In genomic region chr2:174918886-174919526, GRCh38 we compare ENCODE assay signal across 22 cellular contexts.
"Had no signal": no experiment of that assay in that cellular context is flagged by ENCODE, and none has a peak within 500 bp of the region (broad histone marks: within the 10 kb centered on the region; RNA-seq: fewer than 3 reads in every experiment).

No MANE protein-coding gene starts in this region.

- DNase-seq: effector memory CD8-positive, alpha-beta T cell; gastrocnemius medialis; heart right ventricle; hypothalamus; kidney glomerular epithelial cell; lower lobe of right lung; midbrain; right cardiac atrium; small intestine; stimulated activated CD4-positive, alpha-beta T cell treated with anti-CD3 and anti-CD28 coated beads, Interleukin-12 subunit alpha, Interleukin-12 subunit beta, amount 100 ng/mL, for 4 hours; stimulated activated CD4-positive, alpha-beta T cell treated with anti-CD3 and anti-CD28 coated beads, Interleukin-2, amount 100 ng/mL, for 48 hours; stimulated activated naive CD4-positive, alpha-beta T cell treated with Interleukin-2 at 50 U/mL for 16 hours had no signal

- H3K4me1 ChIP-seq: esophagus muscularis mucosa, gastrocnemius medialis had no signal

- H3K9me3 Mint-ChIP-seq: effector memory CD8-positive, alpha-beta T cell; natural killer cell treated with Interleukin-12 subunit alpha and Interleukin-12 subunit beta and Interleukin-15 and Interleukin-18, amount 100 ng/mL, for 72 hours; type B pancreatic cell had no signal

- H3K36me3 Mint-ChIP-seq: memory B cell; natural killer cell treated with Interleukin-12 subunit alpha and Interleukin-12 subunit beta and Interleukin-15 and Interleukin-18, amount 100 ng/mL, for 72 hours had no signal

- H3K27ac ChIP-seq: epithelial cell of prostate, esophagus muscularis mucosa, gastrocnemius medialis, heart right ventricle, lower lobe of right lung had no signal

- H3K27me3 ChIP-seq: esophagus muscularis mucosa, gastrocnemius medialis, heart right ventricle had no signal

- H3K36me3 ChIP-seq: gastrocnemius medialis, lower lobe of right lung had no signal

- H3K4me1 Mint-ChIP-seq: memory B cell had no signal

- H3K27ac Mint-ChIP-seq: dendritic cell treated with granulocyte-macrophage colony-stimulating factor and Interleukin-4, amounts not matched to agents 40 ng/mL and 50 ng/mL, for 4 days; effector memory CD8-positive, alpha-beta T cell; memory B cell; natural killer cell treated with Interleukin-12 subunit alpha and Interleukin-12 subunit beta and Interleukin-15 and Interleukin-18, amount 100 ng/mL, for 72 hours; type B pancreatic cell had no signal

- ATAC-seq: effector memory CD8-positive, alpha-beta T cell; gastrocnemius medialis; left lobe of liver; lower lobe of right lung; natural killer cell treated with Interleukin-12 subunit alpha and Interleukin-12 subunit beta and Interleukin-15 and Interleukin-18, amount 100 ng/mL, for 72 hours; right cardiac atrium had no signal

- H3K4me3 ChIP-seq: esophagus muscularis mucosa, gastrocnemius medialis, heart right ventricle, lower lobe of right lung had no signal

- H3K27me3 Mint-ChIP-seq: dendritic cell treated with granulocyte-macrophage colony-stimulating factor and Interleukin-4, amounts not matched to agents 40 ng/mL and 50 ng/mL, for 4 days; effector memory CD8-positive, alpha-beta T cell; memory B cell; type B pancreatic cell had no signal

- H3K9me3 ChIP-seq: esophagus muscularis mucosa, gastrocnemius medialis, lower lobe of right lung had no signal

- H3K4me3 Mint-ChIP-seq: dendritic cell treated with granulocyte-macrophage colony-stimulating factor and Interleukin-4, amounts not matched to agents 40 ng/mL and 50 ng/mL, for 4 days; effector memory CD8-positive, alpha-beta T cell; memory B cell; natural killer cell treated with Interleukin-12 subunit alpha and Interleukin-12 subunit beta and Interleukin-15 and Interleukin-18, amount 100 ng/mL, for 72 hours; type B pancreatic cell had no signal

- FAIRE-seq: colon, islet of Langerhans, small intestine, urothelium cell line had no signal
